ENCODE assay signal across 1 cellular context in the genomic region with DNA sequence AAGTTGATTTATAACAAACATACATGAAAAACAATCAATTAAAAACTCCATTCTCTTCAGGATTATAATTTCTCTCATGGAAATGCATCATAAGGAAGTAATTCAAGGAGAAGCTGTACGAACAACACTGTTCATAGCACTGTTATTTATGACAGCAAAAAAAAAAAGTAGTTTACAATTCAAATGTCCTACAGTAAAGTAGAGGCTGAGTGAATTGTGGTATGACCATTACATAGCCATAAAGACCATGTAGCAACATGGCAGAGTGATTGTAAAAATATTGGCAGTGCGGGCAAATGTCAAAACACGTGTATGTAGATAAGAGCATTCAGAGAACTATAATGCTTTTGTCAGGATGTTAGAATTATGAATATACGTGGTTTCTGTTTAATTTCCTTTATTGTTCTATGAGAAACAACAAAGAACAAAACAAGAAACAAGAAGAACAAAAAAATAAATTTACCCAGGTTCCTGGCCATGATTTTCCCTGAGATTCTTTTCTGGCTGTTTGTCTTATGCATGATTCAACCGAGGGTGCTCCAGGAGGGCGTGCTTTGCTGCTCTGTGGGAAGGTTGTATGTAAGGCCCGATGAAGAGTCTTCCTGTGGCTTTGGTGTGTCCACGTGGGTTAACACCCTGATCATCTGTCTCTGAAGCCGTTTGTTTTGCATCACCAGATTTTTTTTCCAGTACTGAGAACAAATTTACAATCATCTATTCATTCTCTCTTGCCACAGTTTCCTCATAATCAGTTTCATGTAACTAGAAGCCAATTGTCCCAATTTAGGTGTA.
A peak's percentile ranks its signal among the peaks of the same experiment; 100 is the strongest.
TF ChIP-seq lines count a peak whose summit lies in the region.

No MANE protein-coding gene starts in this region.

TF ChIP-seq in IMR-90, 13 proteins besides CTCF, POLR2A, EP300 and RAD21:
- TF ChIP-seq, protein P1, sequence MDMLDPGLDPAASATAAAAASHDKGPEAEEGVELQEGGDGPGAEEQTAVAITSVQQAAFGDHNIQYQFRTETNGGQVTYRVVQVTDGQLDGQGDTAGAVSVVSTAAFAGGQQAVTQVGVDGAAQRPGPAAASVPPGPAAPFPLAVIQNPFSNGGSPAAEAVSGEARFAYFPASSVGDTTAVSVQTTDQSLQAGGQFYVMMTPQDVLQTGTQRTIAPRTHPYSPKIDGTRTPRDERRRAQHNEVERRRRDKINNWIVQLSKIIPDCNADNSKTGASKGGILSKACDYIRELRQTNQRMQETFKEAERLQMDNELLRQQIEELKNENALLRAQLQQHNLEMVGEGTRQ (IDR thresholded peaks at IDR 0.05; ENCODE audit: low read depth, low read length) = peak; percentile 15; the same call in 1 of the 2 replicates
- no peak for TF ChIP-seq MAZ (IDR thresholded peaks at IDR 0.05; ENCODE audit: borderline replicate concordance, low read depth, low read length)
